Comparison of ENCODE assay signal across 21 cellular contexts in the genomic region with DNA sequence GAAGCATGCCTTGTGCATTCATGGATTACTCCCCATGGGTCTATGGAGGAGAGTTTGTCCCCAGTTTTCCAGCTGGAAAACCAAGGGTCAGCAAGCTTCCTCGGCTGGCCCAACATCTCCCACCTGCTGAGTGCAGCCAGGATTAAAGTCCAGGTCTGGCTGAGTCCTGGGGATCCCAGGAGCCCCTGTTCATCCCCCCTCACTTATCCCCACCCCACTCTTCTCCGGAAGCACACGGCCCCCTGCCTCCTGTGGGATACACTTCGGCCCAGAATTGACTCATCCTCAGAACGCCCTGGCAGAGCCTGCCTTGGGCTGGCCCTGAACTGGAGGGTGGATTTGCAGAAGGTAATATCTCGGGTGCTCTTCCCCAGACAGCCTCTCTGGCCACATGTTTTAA.
DNase-seq lines count a peak whose midpoint lies in the region; ATAC-seq and TF ChIP-seq lines count a peak whose summit lies in the region.
"Had no signal": no experiment of that assay in that cellular context is flagged by ENCODE, and none has a peak within 500 bp of the region (broad histone marks: within the 10 kb centered on the region; RNA-seq: fewer than 3 reads in every experiment).

No MANE protein-coding gene starts in this region.

- no peak overlapping the region for H3K27ac ChIP-seq in lower lobe of right lung
- no peak overlapping the region for H3K27ac ChIP-seq in vagina
- H3K27ac ChIP-seq: A549, C4-2B had no signal

- ATAC-seq in natural killer cell treated with Interleukin-12 subunit alpha and Interleukin-12 subunit beta and Interleukin-15 and Interleukin-18, amount 100 ng/mL, for 72 hours, result no peak
- ATAC-seq in natural killer cell (no peak), lower lobe of right lung (no peak), sciatic nerve (no peak)
- ATAC-seq in stimulated activated naive CD8-positive, alpha-beta T cell treated with anti-CD3 and anti-CD28 coated beads, Interleukin-15, Interleukin-2, amounts not matched to agents 100 U/mL and 50 U/mL, for 24 hours, result no peak
- ATAC-seq: A549; CD8-positive, alpha-beta T cell had no signal

- no peak overlapping the region for H3K4me3 Mint-ChIP-seq in natural killer cell treated with Interleukin-12 subunit alpha and Interleukin-12 subunit beta and Interleukin-15 and Interleukin-18, amount 100 ng/mL, for 72 hours
- H3K4me3 Mint-ChIP-seq in natural killer cell, result no peak overlapping the region
- H3K4me3 Mint-ChIP-seq: CD4-positive, CD25-positive, alpha-beta regulatory T cell; CD8-positive, alpha-beta T cell; HFFc6 had no signal

- no peaks in the 10 kb centered on the region for H3K4me1 Mint-ChIP-seq in natural killer cell treated with Interleukin-12 subunit alpha and Interleukin-12 subunit beta and Interleukin-15 and Interleukin-18, amount 100 ng/mL, for 72 hours (ENCODE audit: low read depth in 2 of 2)
- no peaks in the 10 kb centered on the region for H3K4me1 Mint-ChIP-seq in natural killer cell
- H3K4me1 Mint-ChIP-seq: CD4-positive, CD25-positive, alpha-beta regulatory T cell had no signal

- H3K27me3 Mint-ChIP-seq in natural killer cell treated with Interleukin-12 subunit alpha and Interleukin-12 subunit beta and Interleukin-15 and Interleukin-18, amount 100 ng/mL, for 72 hours, result peaks cover 6 to 18% of the 10 kb centered on the region in 2 donors
- H3K27me3 Mint-ChIP-seq in natural killer cell (ENCODE audit: low read depth in 2 of 2), result peaks cover 5 to 11% of the 10 kb centered on the region in 2 donors

- H3K27me3 ChIP-seq in lower lobe of right lung (ENCODE audit: low read depth) (peaks cover 35% of the 10 kb centered on the region), vagina (no peaks in the 10 kb centered on the region)
- H3K27me3 ChIP-seq: BE2C had no signal

- no peaks in the 10 kb centered on the region for H3K36me3 Mint-ChIP-seq in natural killer cell treated with Interleukin-12 subunit alpha and Interleukin-12 subunit beta and Interleukin-15 and Interleukin-18, amount 100 ng/mL, for 72 hours
- H3K36me3 Mint-ChIP-seq in natural killer cell, result no peaks in the 10 kb centered on the region
- H3K36me3 Mint-ChIP-seq: CD4-positive, CD25-positive, alpha-beta regulatory T cell; CD8-positive, alpha-beta T cell had no signal

- no peak overlapping the region for H3K27ac Mint-ChIP-seq in natural killer cell treated with Interleukin-12 subunit alpha and Interleukin-12 subunit beta and Interleukin-15 and Interleukin-18, amount 100 ng/mL, for 72 hours
- no peak overlapping the region for H3K27ac Mint-ChIP-seq in natural killer cell
- H3K27ac Mint-ChIP-seq: CD4-positive, CD25-positive, alpha-beta regulatory T cell; CD8-positive, alpha-beta T cell; HFFc6 had no signal

- intact Hi-C loops in natural killer cell (cut with micrococcal nuclease), result no loop called here
- intact Hi-C loops in lower lobe of right lung (cut with DNase I), result no loop called here
- intact Hi-C loops in sciatic nerve (cut with DNase I), result no loop called here
- intact Hi-C loops in vagina (cut with DNase I), result no loop called here

- no peaks in the 10 kb centered on the region for H3K36me3 ChIP-seq in lower lobe of right lung
- no peaks in the 10 kb centered on the region for H3K36me3 ChIP-seq in vagina
- H3K36me3 ChIP-seq: BE2C, HAP-1 had no signal

- no peak for TF ChIP-seq POLR2A in vagina (IDR thresholded peaks at IDR 0.05)

- TF ChIP-seq CTCF in natural killer cell (IDR thresholded peaks at IDR 0.05) (no peak), lower lobe of right lung (IDR thresholded peaks at IDR 0.05) (no peak), vagina (IDR thresholded peaks at IDR 0.05) (no peak)

- no peaks in the 10 kb centered on the region for H3K9me3 ChIP-seq in lower lobe of right lung
- H3K9me3 ChIP-seq in vagina, result no peaks in the 10 kb centered on the region
- H3K9me3 ChIP-seq: A549, BE2C, HAP-1 had no signal

- H3K4me1 ChIP-seq in lower lobe of right lung, result no peaks in the 10 kb centered on the region
- H3K4me1 ChIP-seq in vagina, result no peaks in the 10 kb centered on the region
- H3K4me1 ChIP-seq: A549, BE2C, HAP-1 had no signal

- DNase-seq in natural killer cell treated with Interleukin-12 subunit alpha and Interleukin-12 subunit beta and Interleukin-15 and Interleukin-18, amount 100 ng/mL, for 72 hours (ENCODE audit: low spot score), result peak; percentile 12
- DNase-seq in natural killer cell (no peak), lower lobe of right lung (peak; percentile 12), sciatic nerve (ENCODE audit: low spot score) (peak; percentile 18), vagina (ENCODE audit: extremely low spot score in 2 of 2) (no peak)
- DNase-seq in stimulated activated naive CD8-positive, alpha-beta T cell treated with anti-CD3 and anti-CD28 coated beads, Interleukin-15, Interleukin-2, amounts not matched to agents 100 U/mL and 50 U/mL, for 24 hours, result no peak
- no peak for DNase-seq in central memory CD4-positive, alpha-beta T cell
- DNase-seq: 8988T; ACHN; AML-193; BE2C; CD4-positive, CD25-positive, alpha-beta regulatory T cell; CD8-positive, alpha-beta T cell; DMS53; DMS79 treated with DMSO at 0.1 percent for 48 hours; GF-D8; GOT3; HFFc6 had no signal

- peaks cover 3% of the 10 kb centered on the region for H3K9me3 Mint-ChIP-seq in natural killer cell treated with Interleukin-12 subunit alpha and Interleukin-12 subunit beta and Interleukin-15 and Interleukin-18, amount 100 ng/mL, for 72 hours
- no peaks in the 10 kb centered on the region for H3K9me3 Mint-ChIP-seq in natural killer cell

- no peak overlapping the region for H3K4me3 ChIP-seq in lower lobe of right lung
- no peak overlapping the region for H3K4me3 ChIP-seq in vagina
- H3K4me3 ChIP-seq: A549, HAP-1 had no signal

Comparison
In these comparisons a context has a peak if more than half of its experiments do, and no peak if none do; other contexts are left out.
1. DNase-seq: peak in natural killer cell treated with Interleukin-12 subunit alpha and Interleukin-12 subunit beta and Interleukin-15 and Interleukin-18, amount 100 ng/mL, for 72 hours (single experiment), lower lobe of right lung (single experiment) and sciatic nerve (single experiment); none in natural killer cell (single experiment), vagina (0 of 2), stimulated activated naive CD8-positive, alpha-beta T cell treated with anti-CD3 and anti-CD28 coated beads, Interleukin-15, Interleukin-2, amounts not matched to agents 100 U/mL and 50 U/mL, for 24 hours (single experiment) and central memory CD4-positive, alpha-beta T cell (single experiment).